ENCODE assay signal across 18 cellular contexts in the genomic region with DNA sequence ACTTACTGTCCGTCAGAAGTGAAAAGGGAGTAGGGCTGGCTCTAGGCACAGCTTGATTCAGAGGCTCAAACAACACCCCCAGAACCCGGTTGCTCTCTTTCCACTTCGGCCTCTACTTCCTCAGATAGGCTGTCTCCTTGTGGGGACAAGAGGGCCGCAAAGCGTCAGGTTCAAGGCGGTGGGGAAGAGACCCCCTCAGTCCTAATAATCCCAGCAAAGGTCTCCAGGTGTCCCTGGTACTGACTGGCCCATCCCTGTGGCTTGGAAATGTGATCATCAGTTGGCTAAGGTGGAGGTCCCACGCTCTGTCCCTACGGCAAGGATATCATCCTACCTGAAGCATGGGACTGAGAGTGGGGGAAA. TPM values are rescaled to one million over a fixed set of nuclear protein-coding genes. Genes with fewer than 3 reads are reported as not detected.
A peak's percentile ranks its signal among the peaks of the same experiment; 100 is the strongest.
DNase-seq lines count a peak whose midpoint lies in the region; ATAC-seq lines count a peak whose summit lies in the region.
"Had no signal": no experiment of that assay in that cellular context is flagged by ENCODE, and none has a peak within 500 bp of the region (broad histone marks: within the 10 kb centered on the region; RNA-seq: fewer than 3 reads in every experiment).

No MANE protein-coding gene starts in this region.

- H3K27ac ChIP-seq in skeletal muscle tissue (ENCODE audit: low read depth, low read length), result peak overlapping the region; percentile 70
- no peak overlapping the region for H3K27ac ChIP-seq in CD4-positive, alpha-beta memory T cell (ENCODE audit: low read depth, low read length)
- H3K27ac ChIP-seq: A549, PC-9 had no signal

- ATAC-seq in left cardiac atrium (no peak), left ventricle myocardium superior (no peak), HG02623 (IDR thresholded peaks at IDR 0.05; ENCODE audit: unreplicated experiment) (no peak)
- ATAC-seq: A549; CD8-positive, alpha-beta T cell had no signal

- peaks cover 0 to 6% (median 3%) of the 10 kb centered on the region in 3 donors for H3K27me3 ChIP-seq in skeletal muscle tissue (ENCODE audit: control insufficient read depth in 3 of 3, insufficient read depth in 3 of 3, low read length in 3 of 3)
- H3K27me3 ChIP-seq in CD4-positive, alpha-beta memory T cell (ENCODE audit: insufficient read depth, low read length), result no peaks in the 10 kb centered on the region

- H3K27me3 Mint-ChIP-seq in CD4-positive, alpha-beta memory T cell, result peaks cover 2 to 5% of the 10 kb centered on the region in 2 donors

- H3K4me3 Mint-ChIP-seq in CD4-positive, alpha-beta memory T cell, result no peak overlapping the region
- H3K4me3 Mint-ChIP-seq: CD8-positive, alpha-beta T cell had no signal

- intact Hi-C loops in left cardiac atrium (cut with DNase I), result no loop called here
- intact Hi-C loops in left ventricle myocardium superior (cut with micrococcal nuclease), result no loop called here
- intact Hi-C loops in CD4-positive, alpha-beta memory T cell (cut with micrococcal nuclease), result no loop called here

- H3K9me3 Mint-ChIP-seq in CD4-positive, alpha-beta memory T cell, result no peaks in the 10 kb centered on the region
- H3K9me3 Mint-ChIP-seq: CD8-positive, alpha-beta T cell had no signal

- H3K4me1 Mint-ChIP-seq in CD4-positive, alpha-beta memory T cell, result peaks cover 2 to 14% (median 7%) of the 10 kb centered on the region in 4 donors

- H3K4me3 ChIP-seq in skeletal muscle tissue (ENCODE audit: low read length in 3 of 3), result no peak overlapping the region
- no peak overlapping the region for H3K4me3 ChIP-seq in CD4-positive, alpha-beta memory T cell (ENCODE audit: low read length in 2 of 2)
- H3K4me3 ChIP-seq: A549, HAP-1, PC-9 had no signal

- CTCF ChIA-PET in CD4-positive, alpha-beta memory T cell (lab: Charles Lee; ENCODE audit: partially characterized antibody), result interaction anchor here (1.5 kb wide), 1 partner anchor 36 kb away, joined by 9 read pairs; no protein-coding TSS in a partner anchor

- DNase-seq in left cardiac atrium, result peak; percentile 7
- no peak for DNase-seq in left ventricle myocardium superior
- peak; percentile 13 for DNase-seq in epidermal melanocyte (ENCODE audit: insufficient read length, low spot score)
- DNase-seq in CD4-positive, alpha-beta memory T cell, result no peak
- no peak for DNase-seq in NCI-H748 treated with DMSO at 0.1 percent for 48 hours (lab: John Stamatoyannopoulos, UW)
- DNase-seq: Calu3; CD8-positive, alpha-beta T cell; KG1; NCI-H1417; NCI-H187; NCI-H2227 treated with DMSO at 0.1 percent for 48 hours; NCI-H524; PC-9 had no signal

- no peak overlapping the region for H3K9ac ChIP-seq in skeletal muscle tissue (ENCODE audit: low read depth in 1 of 3, low read length in 3 of 3)

- H3K36me3 Mint-ChIP-seq in CD4-positive, alpha-beta memory T cell, result no peaks in the 10 kb centered on the region
- H3K36me3 Mint-ChIP-seq: CD8-positive, alpha-beta T cell had no signal

- POLR2A ChIA-PET in CD4-positive, alpha-beta memory T cell (lab: Charles Lee; ENCODE audit: partially characterized antibody), result no interaction called here

- H3K9me3 ChIP-seq in skeletal muscle tissue (ENCODE audit: control insufficient read depth in 3 of 3, low read length in 3 of 3), result no peaks in the 10 kb centered on the region
- no peaks in the 10 kb centered on the region for H3K9me3 ChIP-seq in CD4-positive, alpha-beta memory T cell (ENCODE audit: control insufficient read depth in 1 of 2, low read length in 2 of 2)
- H3K9me3 ChIP-seq: A549, HAP-1 had no signal

- H3K27ac Mint-ChIP-seq in CD4-positive, alpha-beta memory T cell, result no peak overlapping the region
- H3K27ac Mint-ChIP-seq: CD8-positive, alpha-beta T cell had no signal

- H3K4me1 ChIP-seq in skeletal muscle tissue (ENCODE audit: control insufficient read depth in 3 of 3, insufficient read depth in 3 of 3, low read length in 3 of 3), result peaks cover 10 to 29% (median 15%) of the 10 kb centered on the region in 3 donors
- H3K4me1 ChIP-seq in CD4-positive, alpha-beta memory T cell (ENCODE audit: insufficient read depth, low read length), result peaks cover 7% of the 10 kb centered on the region
- H3K4me1 ChIP-seq: A549, HAP-1 had no signal

- no peaks in the 10 kb centered on the region for H3K36me3 ChIP-seq in skeletal muscle tissue (ENCODE audit: control insufficient read depth in 3 of 3, insufficient read depth in 3 of 3, low read length in 3 of 3)
- H3K36me3 ChIP-seq in CD4-positive, alpha-beta memory T cell (ENCODE audit: insufficient read depth, low read length), result no peaks in the 10 kb centered on the region
- H3K36me3 ChIP-seq: HAP-1 had no signal

RNA-seq across cellular contexts. Expression of gene NGFR, which starts 26.0 kb away (rescaled TPM):
- total RNA-seq in left cardiac atrium (10 to 100 TPM; 13.7 to 31.1 TPM), left ventricle myocardium superior (4.1 TPM), skeletal muscle tissue (20.4 TPM)
- under 1 TPM in 1 of 2 experiments, not detected in 1; 0.47 TPM for total RNA-seq in CD4-positive, alpha-beta memory T cell
- polyA plus RNA-seq in CD4-positive, alpha-beta memory T cell, result not detected
- total RNA-seq: HT-29 had no signal

RNA-seq across cellular contexts. Expression of gene NXPH3, which starts 54.6 kb away (rescaled TPM):
- total RNA-seq in left cardiac atrium (1 to 10 TPM; 3.6 to 6.5 TPM), left ventricle myocardium superior (3.4 TPM), skeletal muscle tissue (0.52 TPM)
- not detected for total RNA-seq in CD4-positive, alpha-beta memory T cell
- polyA plus RNA-seq in CD4-positive, alpha-beta memory T cell, result not detected
- total RNA-seq: Calu3; CD8-positive, alpha-beta T cell; HT-29; PC-9 had no signal

Comparison
In these comparisons a context has a peak if more than half of its experiments do, and no peak if none do; other contexts are left out.
1. DNase-seq: peak in left cardiac atrium (single experiment) and epidermal melanocyte (single experiment); none in left ventricle myocardium superior (single experiment), CD4-positive, alpha-beta memory T cell (0 of 5) and NCI-H748 treated with DMSO at 0.1 percent for 48 hours (single experiment).